In genomic region chr2:20611844-20612356, GRCh38 we compare ENCODE assay signal across 18 cellular contexts. TPM values are rescaled to one million over a fixed set of nuclear protein-coding genes. Genes with fewer than 3 reads are reported as not detected.
DNase-seq lines count a peak whose midpoint lies in the region; ATAC-seq, FAIRE-seq and TF ChIP-seq lines count a peak whose summit lies in the region.
"Had no signal": no experiment of that assay in that cellular context is flagged by ENCODE, and none has a peak within 500 bp of the region (broad histone marks: within the 10 kb centered on the region; RNA-seq: fewer than 3 reads in every experiment).

No MANE protein-coding gene starts in this region.

- H3K79me2 ChIP-seq in K562 (ENCODE audit: control insufficient read depth, insufficient read depth, low read length) (no peaks in the 10 kb centered on the region), osteoblast (ENCODE audit: insufficient read depth, low read length) (no peaks in the 10 kb centered on the region)

- H3K4me2 ChIP-seq in K562 (ENCODE audit: insufficient read depth, low read length) (no peak overlapping the region), osteoblast (ENCODE audit: insufficient read depth, low read length) (peak overlapping the region; percentile 29)

- H3K4me3 ChIP-seq in K562 (no peak overlapping the region), gastroesophageal sphincter (no peak overlapping the region), osteoblast (ENCODE audit: insufficient read depth, low read length) (no peak overlapping the region), tibial nerve (no peak overlapping the region)
- H3K4me3 ChIP-seq: GM12878, skin epidermis had no signal

- no peak for ATAC-seq in K562
- ATAC-seq in gastroesophageal sphincter = no peak
- ATAC-seq: GM12878, natural killer cell, T-helper 17 cell had no signal

- no TSS peak for BruUV-seq in K562 (replicated peaks; lab: Mats Ljungman, UMichigan)

- H3K27ac ChIP-seq in K562 (ENCODE audit: extremely low read depth, low read depth, low read length) (no peak overlapping the region), gastroesophageal sphincter (peak overlapping the region; percentile 91 to 99 (median 98)), osteoblast (ENCODE audit: low read depth, low read length) (peak overlapping the region; percentile 75), tibial nerve (peak overlapping the region; percentile 71 to 97 (median 89))
- H3K27ac ChIP-seq: C4-2B had no signal

- no peak for FAIRE-seq in K562 (lab: Jason Lieb, UNC)
- FAIRE-seq: GM12878, islet of Langerhans had no signal

- DNase-seq in K562 (ENCODE audit: extremely low read depth in 1 of 4, low spot score in 3 of 4) (no peak), osteoblast (ENCODE audit: insufficient read length, low spot score, missing footprints) (peak; percentile 66), tibial nerve (ENCODE audit: low spot score in 2 of 2) (no peak), SHP77 treated with DMSO at 0.1 percent for 48 hours (lab: John Stamatoyannopoulos, UW) (no peak), NCI-H1092 treated with DMSO at 0.1 percent for 48 hours (lab: John Stamatoyannopoulos, UW) (no peak)
- no peak for DNase-seq in activated CD8-positive, alpha-beta memory T cell treated with anti-CD3 and anti-CD28 coated beads, Interleukin-2, amount 50 U/mL, for 4 hours
- DNase-seq: activated CD4-positive, alpha-beta T cell treated with anti-CD3 and anti-CD28 coated beads for 48 hours; effector memory CD4-positive, alpha-beta T cell; natural killer cell; NCI-H1930; NCI-H748 treated with DMSO at 0.1 percent for 48 hours; RPMI8226; T-helper 17 cell had no signal

- POLR2A ChIA-PET in K562 (lab: Yijun Ruan, JAX) = interaction anchor here (0.6 to 0.8 kb wide), 2 partner anchors 9 to 73 kb away, joined by 3 to 4 read pairs; no protein-coding TSS in a partner anchor

- in situ Hi-C loops in K562 (cut with MboI) = no loop called here

- WGBS in K562 (ENCODE audit: insufficient coverage, low coverage, missing lambda C conversion rate) = 67% methylated on average over 3 of the region's 3 CpGs
- 87 to 100% methylated on average over 1 to 3 of the region's 3 CpGs for WGBS in gastroesophageal sphincter (ENCODE audit: low coverage in 1 of 2), 2 donors
- WGBS in tibial nerve, 2 donors = 91 to 99% methylated on average over 3 of the region's 3 CpGs

- H3K4me1 ChIP-seq in K562 (replicated peaks in 1 of 2; ENCODE audit: control insufficient read depth in 2 of 2, insufficient read depth in 2 of 2, low read length in 2 of 2) (peaks cover 9 to 28% of the 10 kb centered on the region in 2 experiments; a peak in 4 of 5 replicates), gastroesophageal sphincter (peaks cover 36 to 88% (median 79%) of the 10 kb centered on the region in 3 donors), osteoblast (ENCODE audit: insufficient read depth, low read length) (peaks cover 36% of the 10 kb centered on the region), tibial nerve (peaks cover 9 to 83% (median 61%) of the 10 kb centered on the region in 4 donors)

- TF ChIP-seq POLR2A in K562 (conservative IDR thresholded peaks at IDR 0.05) = no peak
- no peak for TF ChIP-seq POLR2A in gastroesophageal sphincter (IDR thresholded peaks at IDR 0.05)
- no peak for TF ChIP-seq POLR2A in tibial nerve (IDR thresholded peaks at IDR 0.05)

- H3K9me1 ChIP-seq in K562 (ENCODE audit: control insufficient read depth, insufficient read depth, low read length) = no peaks in the 10 kb centered on the region

- H3K9me3 ChIP-seq in K562 (replicated peaks; ENCODE audit: control insufficient read depth, insufficient read depth, low read depth, low read length) = no peaks in the 10 kb centered on the region
- no peaks in the 10 kb centered on the region for H3K9me3 ChIP-seq in gastroesophageal sphincter
- no peaks in the 10 kb centered on the region for H3K9me3 ChIP-seq in osteoblast (ENCODE audit: low read depth, low read length)
- no peaks in the 10 kb centered on the region for H3K9me3 ChIP-seq in tibial nerve

- no peak for TF ChIP-seq RAD21 in K562 (CRISPR knock-in tag; conservative IDR thresholded peaks at IDR 0.05 in 1 of 2, IDR thresholded peaks at IDR 0.05 in 1 of 2)

- intact Hi-C loops in K562 (cut with micrococcal nuclease) = no loop called here

- CTCF ChIA-PET in K562 (lab: Yijun Ruan, JAX; ENCODE audit: low intra/inter-chr PET ratio) = no interaction called here

- H2AFZ ChIP-seq in K562 (ENCODE audit: low read depth, low read length) = peak overlapping the region; percentile 70
- no peak overlapping the region for H2AFZ ChIP-seq in osteoblast (ENCODE audit: low read length)

- TF ChIP-seq CTCF in K562 (IDR thresholded peaks at IDR 0.05 in 2 of 3, conservative IDR thresholded peaks at IDR 0.05 in 1 of 3; ENCODE audit: insufficient read depth in 2 of 3, low read depth in 1 of 3, low read length in 3 of 3) (no peak), gastroesophageal sphincter (IDR thresholded peaks at IDR 0.05) (no peak), osteoblast (IDR thresholded peaks at IDR 0.05; ENCODE audit: extremely low read depth, low read depth, low read length) (no peak), tibial nerve (IDR thresholded peaks at IDR 0.05) (no peak)

- H4K20me1 ChIP-seq in K562 (replicated peaks; ENCODE audit: control insufficient read depth, insufficient read depth, low read length) = no peaks in the 10 kb centered on the region
- no peaks in the 10 kb centered on the region for H4K20me1 ChIP-seq in osteoblast (ENCODE audit: insufficient read depth, low read length)

- TF ChIP-seq EP300 in K562 (IDR thresholded peaks at IDR 0.05; ENCODE audit: low read length) (no peak), gastroesophageal sphincter (IDR thresholded peaks at IDR 0.05) (no peak), tibial nerve (IDR thresholded peaks at IDR 0.05) (no peak)

- H3K36me3 ChIP-seq in K562 (ENCODE audit: control insufficient read depth, insufficient read depth, low read length) (no peaks in the 10 kb centered on the region), gastroesophageal sphincter (no peaks in the 10 kb centered on the region), osteoblast (ENCODE audit: insufficient read depth, low read length) (no peaks in the 10 kb centered on the region), tibial nerve (no peaks in the 10 kb centered on the region)

- peak overlapping the region in 1 of 2 experiments; percentile 72; a peak in 2 of 4 replicates for H3K9ac ChIP-seq in K562 (ENCODE audit: insufficient read depth in 1 of 2, low read depth in 2 of 2, low read length in 2 of 2)

- no peaks in the 10 kb centered on the region for H3K27me3 ChIP-seq in K562 (ENCODE audit: control insufficient read depth in 2 of 2, insufficient read depth in 2 of 2, low read length in 2 of 2)
- no peaks in the 10 kb centered on the region for H3K27me3 ChIP-seq in gastroesophageal sphincter
- no peaks in the 10 kb centered on the region for H3K27me3 ChIP-seq in osteoblast (ENCODE audit: insufficient read depth, low read length)
- H3K27me3 ChIP-seq in tibial nerve = no peaks in the 10 kb centered on the region

TF ChIP-seq in K562, 482 proteins besides CTCF, POLR2A, EP300 and RAD21 (continues in another document):
- no peak for TF ChIP-seq EWSR1 (IDR thresholded peaks at IDR 0.05; ENCODE audit: borderline replicate concordance, low read depth, partially characterized antibody)
- no peak for TF ChIP-seq HDAC1 (IDR thresholded peaks at IDR 0.05)
- TF ChIP-seq ELF4 (CRISPR knock-in tag; IDR thresholded peaks at IDR 0.05) = no peak

RNA-seq across cellular contexts. Expression of gene HS1BP3, which starts 39.0 kb away (rescaled TPM):
- total RNA-seq in K562 (2011; cell fraction: chromatin; rRNA removed; ENCODE audit: low replicate concordance) = 4.8 and 13.7 TPM in 2 replicates
- 6.7 and 9.2 TPM in 2 replicates for total RNA-seq in K562 (2011; cell fraction: nucleolus; rRNA removed)
- total RNA-seq in K562 (2011; cell fraction: nucleoplasm; rRNA removed) = 8.7 and 9.6 TPM in 2 replicates
- total RNA-seq in K562 (2014; rRNA removed) (6.5 and 6.7 TPM in 2 replicates), K562 (2014; rRNA removed; fragmentation: Illumina TruSeq; extraction: Trizol) (2.0 and 3.5 TPM in 2 replicates), K562 (2015; rRNA removed; fragmentation: Illumina TruSeq; extraction: Trizol) (7.6 and 8.3 TPM in 2 replicates), K562 (2021) (7.4 and 7.5 TPM in 2 replicates), gastroesophageal sphincter (10 to 100 TPM; 42.8 to 89.1 (median 61.4) TPM), osteoblast (47.4 and 47.8 TPM in 2 replicates), tibial nerve (10 to 100 TPM; 24.5 to 45.9 (median 33.8) TPM)
- polyA plus RNA-seq in K562 (2011; rRNA removed) (3.0 and 6.5 TPM in 2 replicates), K562 (2014; fragmentation: Illumina TruSeq; extraction: Trizol) (5.9 and 6.9 TPM in 2 replicates), K562 (2014; fragmentation: Nextera tagmentation; extraction: Ambion mirVana) (under 1 TPM; 0.41 to 0.63 TPM), K562 (2014; rRNA removed) (5.9 and 6.2 TPM in 2 replicates)
- polyA plus RNA-seq in K562 (2011; cell fraction: cytosol; rRNA removed) = 3.3 and 4.1 TPM in 2 replicates
- 8.2 and 10.8 TPM in 2 replicates for polyA plus RNA-seq in K562 (2011; cell fraction: nucleus; rRNA removed)
- 7.9 and 28.0 TPM in 2 replicates for polyA plus RNA-seq in K562 (2012)
- 2.3 and 5.2 TPM in 2 replicates for polyA minus RNA-seq in K562 (2011; rRNA and poly(A)+ RNA removed)
- 2.2 and 6.9 TPM in 2 replicates for polyA minus RNA-seq in K562 (2011; cell fraction: cytosol; rRNA and poly(A)+ RNA removed)
- 9.1 and 9.4 TPM in 2 replicates for polyA minus RNA-seq in K562 (2011; cell fraction: nucleus; rRNA and poly(A)+ RNA removed)

RNA-seq across cellular contexts. Expression of gene GDF7, which starts 55.0 kb away (rescaled TPM):
- total RNA-seq in K562 (2011; cell fraction: chromatin; rRNA removed; ENCODE audit: low replicate concordance) = not detected in 2 replicates
- total RNA-seq in K562 (2011; cell fraction: nucleolus; rRNA removed) = not detected in 2 replicates
- total RNA-seq in K562 (2011; cell fraction: nucleoplasm; rRNA removed) = not detected in 2 replicates
- total RNA-seq in K562 (2014; rRNA removed) = not detected in 2 replicates
- total RNA-seq in K562 (2014; rRNA removed; fragmentation: Illumina TruSeq; extraction: Trizol) = not detected in 2 replicates
- not detected in 2 replicates for total RNA-seq in K562 (2015; rRNA removed; fragmentation: Illumina TruSeq; extraction: Trizol)
- total RNA-seq in K562 (2021) = not detected in 2 replicates
- 0.01 TPM in 1 of 2 replicates, not detected in the other for polyA plus RNA-seq in K562 (2011; rRNA removed)
- polyA plus RNA-seq in K562 (2011; cell fraction: cytosol; rRNA removed) = 0.01 TPM in 1 of 2 replicates, not detected in the other
- 0.06 TPM in 1 of 2 replicates, not detected in the other for polyA plus RNA-seq in K562 (2011; cell fraction: nucleus; rRNA removed)
- 0.04 and 0.11 TPM in 2 replicates for polyA plus RNA-seq in K562 (2012)
- not detected in 2 replicates for polyA plus RNA-seq in K562 (2014; fragmentation: Illumina TruSeq; extraction: Trizol)
- under 1 TPM; 0.01 TPM for polyA plus RNA-seq in K562 (2014; fragmentation: Nextera tagmentation; extraction: Ambion mirVana)
- polyA plus RNA-seq in K562 (2014; rRNA removed) = 0.01 TPM in 1 of 2 replicates, not detected in the other
- polyA minus RNA-seq in K562 (2011; rRNA and poly(A)+ RNA removed) = under 0.01 and 0.03 TPM in 2 replicates
- polyA minus RNA-seq in K562 (2011; cell fraction: cytosol; rRNA and poly(A)+ RNA removed) = 0.09 TPM in 1 of 2 replicates, not detected in the other
- polyA minus RNA-seq in K562 (2011; cell fraction: nucleus; rRNA and poly(A)+ RNA removed) = under 0.01 TPM in 1 of 2 replicates, not detected in the other
- total RNA-seq in gastroesophageal sphincter = 10 to 100 TPM in 3 of 4 donors, 1 to 10 TPM in 1; 1.2 to 19.9 (median 15.3) TPM
- total RNA-seq in osteoblast = under 0.01 TPM in 1 of 2 replicates, not detected in the other
- total RNA-seq in tibial nerve = 10 to 100 TPM in 3 of 4 donors, 1 to 10 TPM in 1; 6.3 to 20.0 (median 16.6) TPM
